In genomic region chr5:66378407-66378806, GRCh38 we compare ENCODE assay signal across 21 cellular contexts.
"Had no signal": no experiment of that assay in that cellular context is flagged by ENCODE, and none has a peak within 500 bp of the region (broad histone marks: within the 10 kb centered on the region; RNA-seq: fewer than 3 reads in every experiment).

No MANE protein-coding gene starts in this region.

- H3K4me1 ChIP-seq: neural progenitor cell, parathyroid adenoma, prostate gland, right lobe of liver, thyroid gland, vagina had no signal

- DNase-seq: cerebellar nuclear complex; cortex of kidney; effector memory CD8-positive, alpha-beta T cell; glutamatergic neuron; mesenchymal stem cell; mucosa of descending colon; naive B cell; right lobe of liver; stimulated activated CD4-positive, alpha-beta T cell treated with anti-CD3 and anti-CD28 coated beads, Interleukin-12 subunit alpha, Interleukin-12 subunit beta, amount 100 ng/mL, for 4 hours; stimulated activated CD4-positive, alpha-beta T cell treated with anti-CD3 and anti-CD28 coated beads, Interleukin-1b, Interleukin-23, amount 100 ng/mL, for 48 hours; stimulated activated CD4-positive, alpha-beta T cell treated with anti-CD3 and anti-CD28 coated beads, Interleukin-4, amount 100 ng/mL, for 1 hour; stimulated activated CD8-positive, alpha-beta memory T cell treated with anti-CD3 and anti-CD28 coated beads, Interleukin-4, amount 100 ng/mL, for 48 hours; stimulated activated naive CD4-positive, alpha-beta T cell; stimulated activated naive CD8-positive, alpha-beta T cell treated with anti-CD3 and anti-CD28 coated beads, Interleukin-15, amount 100 ng/mL, for 72 hours; thyroid gland had no signal

- H3K27ac ChIP-seq: neural progenitor cell, parathyroid adenoma, prostate gland, right lobe of liver, thyroid gland, vagina had no signal

- H3K79me2 ChIP-seq: parathyroid adenoma had no signal

- H3K9ac ChIP-seq: neural progenitor cell, parathyroid adenoma had no signal

- H3K36me3 ChIP-seq: neural progenitor cell, prostate gland, right lobe of liver, thyroid gland, vagina had no signal

- H3K4me2 ChIP-seq: neural progenitor cell, smooth muscle cell had no signal

- H3K9me3 ChIP-seq: mucosa of descending colon, prostate gland, right lobe of liver, thyroid gland, vagina had no signal

- H3K27me3 ChIP-seq: neural progenitor cell, right lobe of liver, thyroid gland, vagina had no signal

- H2AFZ ChIP-seq: neural progenitor cell, parathyroid adenoma had no signal

- H3K4me3 ChIP-seq: mucosa of descending colon, neural progenitor cell, prostate gland, right lobe of liver, smooth muscle cell, thyroid gland, vagina had no signal

- ATAC-seq: effector memory CD8-positive, alpha-beta T cell; esophagus mucosa; mucosa of descending colon; right lobe of liver; stimulated activated naive CD8-positive, alpha-beta T cell treated with anti-CD3 and anti-CD28 coated beads, Interleukin-15, amount 100 ng/mL, for 72 hours had no signal
